11 cellular contexts compared by ENCODE assay signal in the genomic region with DNA sequence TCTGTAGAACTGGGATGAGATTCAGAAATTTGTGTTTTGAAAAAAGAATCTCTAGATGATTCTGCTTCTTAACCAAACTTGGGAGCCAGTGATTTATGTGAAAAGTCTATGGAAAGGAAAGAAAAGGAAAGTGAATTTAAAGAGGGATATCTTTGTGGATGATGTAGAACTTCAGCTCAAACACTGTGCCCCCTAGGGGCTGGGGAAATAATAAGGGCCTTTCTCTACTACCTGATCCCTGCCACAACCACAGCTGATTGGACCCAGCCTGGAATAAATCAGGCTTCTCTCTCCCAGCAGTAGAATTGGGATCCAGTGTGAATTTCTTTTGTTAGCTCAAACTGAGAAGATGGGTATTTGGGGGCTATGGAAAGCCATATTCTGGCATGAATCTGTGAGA.
DNase-seq lines count a peak whose midpoint lies in the region; ATAC-seq and TF ChIP-seq lines count a peak whose summit lies in the region.
"Had no signal": no experiment of that assay in that cellular context is flagged by ENCODE, and none has a peak within 500 bp of the region (broad histone marks: within the 10 kb centered on the region; RNA-seq: fewer than 3 reads in every experiment).

No MANE protein-coding gene starts in this region.

- peaks cover 11% of the 10 kb centered on the region for H3K9me3 Mint-ChIP-seq in type B pancreatic cell

- POLR2A ChIA-PET in OCI-LY7 (lab: Charles Lee) = interaction anchor here (0.6 to 1.0 kb wide), 3 partner anchors 12 to 683 kb away, joined by 3 to 4 read pairs (median 3); no protein-coding TSS in a partner anchor

- H3K4me2 ChIP-seq in OCI-LY7 (ENCODE audit: low read length) = no peak overlapping the region

- H3K27ac ChIP-seq in left ventricle myocardium inferior (replicated peaks) (peak overlapping the region; percentile 53), OCI-LY7 (ENCODE audit: low read depth, low read length, poor library complexity, severe bottlenecking) (no peak overlapping the region)

- H3K27me3 ChIP-seq in left ventricle myocardium inferior (ENCODE audit: low read depth) = no peaks in the 10 kb centered on the region
- H3K27me3 ChIP-seq: gastroesophageal sphincter had no signal

- H4K20me1 ChIP-seq in OCI-LY7 (ENCODE audit: insufficient read depth, low read length) = no peaks in the 10 kb centered on the region

- CTCF ChIA-PET in OCI-LY7 (lab: Charles Lee; ENCODE audit: unreplicated experiment) = no interaction called here

- H3K4me3 ChIP-seq in left ventricle myocardium inferior (no peak overlapping the region), OCI-LY7 (ENCODE audit: low read depth, low read length, poor library complexity, severe bottlenecking) (no peak overlapping the region), epithelial cell of proximal tubule (ENCODE audit: low read depth, low read length) (no peak overlapping the region)
- H3K4me3 ChIP-seq: gastroesophageal sphincter had no signal

- H3K36me3 ChIP-seq in left ventricle myocardium inferior (no peaks in the 10 kb centered on the region), OCI-LY7 (ENCODE audit: insufficient read depth, low read length) (no peaks in the 10 kb centered on the region)
- H3K36me3 ChIP-seq: gastroesophageal sphincter had no signal

- no peak overlapping the region for H2AFZ ChIP-seq in OCI-LY7 (ENCODE audit: low read length)

- ATAC-seq in left cardiac atrium = no peak
- no peak for ATAC-seq in HG03432 (IDR thresholded peaks at IDR 0.05; ENCODE audit: unreplicated experiment)
- no peak for ATAC-seq in HG03439 (IDR thresholded peaks at IDR 0.05; ENCODE audit: unreplicated experiment)
- ATAC-seq: gastroesophageal sphincter, T-helper 17 cell had no signal

- H3K4me1 Mint-ChIP-seq in type B pancreatic cell (ENCODE audit: unreplicated experiment) = peaks cover 9% of the 10 kb centered on the region
- H3K4me1 Mint-ChIP-seq: CD4-positive, CD25-positive, alpha-beta regulatory T cell had no signal

- no peaks in the 10 kb centered on the region for H3K79me2 ChIP-seq in OCI-LY7 (ENCODE audit: insufficient read depth, low read depth, low read length)

- H3K9me3 ChIP-seq in left ventricle myocardium inferior (replicated peaks) (no peaks in the 10 kb centered on the region), OCI-LY7 (ENCODE audit: low read length) (no peaks in the 10 kb centered on the region)
- H3K9me3 ChIP-seq: gastroesophageal sphincter had no signal

- TF ChIP-seq CTCF in left ventricle myocardium inferior (IDR thresholded peaks at IDR 0.05; ENCODE audit: borderline replicate concordance) = peak; percentile 27
- peak; percentile 69 for TF ChIP-seq CTCF in OCI-LY7 (conservative IDR thresholded peaks at IDR 0.05; ENCODE audit: low read length)
- TF ChIP-seq CTCF in epithelial cell of proximal tubule (conservative IDR thresholded peaks at IDR 0.05; ENCODE audit: low read depth, low read length) = peak; percentile 51
- peak; percentile 30 for TF ChIP-seq CTCF in type B pancreatic cell (conservative IDR thresholded peaks at IDR 0.05)

- H3K9me2 ChIP-seq in OCI-LY7 (ENCODE audit: insufficient read depth, low read length) = no peaks in the 10 kb centered on the region

- H3K4me3 Mint-ChIP-seq in type B pancreatic cell = no peak overlapping the region
- H3K4me3 Mint-ChIP-seq: CD4-positive, CD25-positive, alpha-beta regulatory T cell; T-helper 17 cell had no signal

- DNase-seq in left ventricle myocardium inferior = no peak
- no peak for DNase-seq in left cardiac atrium
- DNase-seq in OCI-LY7 (ENCODE audit: low spot score) = peak; percentile 1
- DNase-seq in epithelial cell of proximal tubule (ENCODE audit: low read depth) = no peak
- DNase-seq in type B pancreatic cell (ENCODE audit: extremely low spot score, unreplicated experiment) = no peak
- DNase-seq in DMS79 (lab: John Stamatoyannopoulos, UW) = no peak
- DNase-seq: CD4-positive, CD25-positive, alpha-beta regulatory T cell; T-helper 17 cell had no signal

- intact Hi-C loops in left ventricle myocardium inferior (cut with micrococcal nuclease) = loop anchor here (10.0 kb wide), 3 partner anchors 145 to 455 kb away; no protein-coding TSS in a partner anchor
- intact Hi-C loops in left cardiac atrium (cut with DNase I) = loop anchor here in 1 of 2 donors (10.0 kb wide), 1 partner anchor 365 kb away; no protein-coding TSS in a partner anchor
- intact Hi-C loops in OCI-LY7 (cut with micrococcal nuclease; ENCODE audit: unreplicated experiment) = loop anchor here (2.0 to 10.0 kb wide), 3 partner anchors 145 to 747 kb away; no protein-coding TSS in a partner anchor

- no peaks in the 10 kb centered on the region for H3K36me3 Mint-ChIP-seq in type B pancreatic cell
- H3K36me3 Mint-ChIP-seq: CD4-positive, CD25-positive, alpha-beta regulatory T cell had no signal

- H3K4me1 ChIP-seq in left ventricle myocardium inferior (peaks cover 24% of the 10 kb centered on the region), OCI-LY7 (ENCODE audit: insufficient read depth, low read length, poor library complexity, severe bottlenecking) (no peaks in the 10 kb centered on the region)

- no TSS peak for BruUV-seq in OCI-LY7 (replicated peaks; lab: Mats Ljungman, UMichigan)

- H3K27ac Mint-ChIP-seq in type B pancreatic cell = no peak overlapping the region
- H3K27ac Mint-ChIP-seq: CD4-positive, CD25-positive, alpha-beta regulatory T cell; T-helper 17 cell had no signal

- no peaks in the 10 kb centered on the region for H3K27me3 Mint-ChIP-seq in type B pancreatic cell
